ENCODE assay signal across 8 cellular contexts in genomic region chr4:140151700-140152014, GRCh38. TPM values are rescaled to one million over a fixed set of nuclear protein-coding genes. Genes with fewer than 3 reads are reported as not detected.
DNase-seq lines count a peak whose midpoint lies in the region; ATAC-seq and TF ChIP-seq lines count a peak whose summit lies in the region.

No MANE protein-coding gene starts in this region.

- TF ChIP-seq POLR2A in ovary (IDR thresholded peaks at IDR 0.05): peak; percentile 15

- H3K4me3 ChIP-seq in heart right ventricle (peak overlapping the region; percentile 65 to 92 (median 84)), ovary (peak overlapping the region; percentile 50)

- H3K27ac ChIP-seq in heart right ventricle (peak overlapping the region; percentile 85 to 100 (median 99)), ovary (peak overlapping the region; percentile 96 to 99)

- DNase-seq in DMS79 treated with DMSO at 0.1 percent for 48 hours (lab: John Stamatoyannopoulos, UW): peak; percentile 73
- DNase-seq in NAMALWA (ENCODE audit: low spot score): peak; percentile 91
- peak; percentile 72 to 83 for DNase-seq in SHP77 (lab: John Stamatoyannopoulos, UW)
- peak; percentile 87 for DNase-seq in amniotic epithelial cell (ENCODE audit: low read depth)
- DNase-seq in heart right ventricle: peak; percentile 67 to 89
- peak; percentile 84 to 91 (median 86) for DNase-seq in ovary
- DNase-seq in GM19240 (ENCODE audit: insufficient read length, low spot score): no peak

- intact Hi-C loops in heart right ventricle (cut with DNase I) (loop anchor here (1.0 to 10.0 kb wide), 21 partner anchors 54 to 484 kb away; partner anchors contain the start of gene MGST2 (in 1 of the 10)), ovary (cut with DNase I) (loop anchor here (2.0 to 10.0 kb wide), 14 partner anchors 86 to 497 kb away; no protein-coding TSS in a partner anchor)

- no peak for TF ChIP-seq CTCF in heart right ventricle (IDR thresholded peaks at IDR 0.05)
- no peak for TF ChIP-seq CTCF in ovary (IDR thresholded peaks at IDR 0.05)

- H3K36me3 ChIP-seq in heart right ventricle: no peaks in the 10 kb centered on the region
- H3K36me3 ChIP-seq in ovary: no peaks in the 10 kb centered on the region

- 0 to 1% methylated on average over 7 to 11 of the region's 11 CpGs for WGBS in heart right ventricle, 2 donors
- WGBS in ovary, 3 donors: 0 to 2% (median 1%) methylated on average over 11 of the region's 11 CpGs

- H3K27me3 ChIP-seq in heart right ventricle: no peaks in the 10 kb centered on the region
- no peaks in the 10 kb centered on the region for H3K27me3 ChIP-seq in ovary

- no peak for TF ChIP-seq EP300 in ovary (IDR thresholded peaks at IDR 0.05)

- no peaks in the 10 kb centered on the region for H3K9me3 ChIP-seq in heart right ventricle
- H3K9me3 ChIP-seq in ovary: no peaks in the 10 kb centered on the region

- ATAC-seq in heart right ventricle (peak; percentile 40 to 71 (median 52)), HG02642 (IDR thresholded peaks at IDR 0.05; ENCODE audit: poor library complexity, unreplicated experiment) (no peak)

- H3K4me1 ChIP-seq in heart right ventricle: peaks cover 0 to 29% (median 7%) of the 10 kb centered on the region in 9 donors
- H3K4me1 ChIP-seq in ovary (ENCODE audit: insufficient read depth): peaks cover 2% of the 10 kb centered on the region

RNA-seq across cellular contexts. Expression of gene MAML3, which starts 2.3 kb away (rescaled TPM):
- total RNA-seq in heart right ventricle: 1 to 10 TPM; 1.3 to 4.6 (median 2.8) TPM
- polyA plus RNA-seq in heart right ventricle: 1 to 10 TPM; 1.1 to 1.2 TPM
- total RNA-seq in ovary: 10 to 100 TPM; 14.2 to 23.8 (median 17.0) TPM
- 10 to 100 TPM; 11.1 to 11.5 TPM for polyA plus RNA-seq in ovary
